Comparison of ENCODE assay signal across 9 cellular contexts in the genomic region with DNA sequence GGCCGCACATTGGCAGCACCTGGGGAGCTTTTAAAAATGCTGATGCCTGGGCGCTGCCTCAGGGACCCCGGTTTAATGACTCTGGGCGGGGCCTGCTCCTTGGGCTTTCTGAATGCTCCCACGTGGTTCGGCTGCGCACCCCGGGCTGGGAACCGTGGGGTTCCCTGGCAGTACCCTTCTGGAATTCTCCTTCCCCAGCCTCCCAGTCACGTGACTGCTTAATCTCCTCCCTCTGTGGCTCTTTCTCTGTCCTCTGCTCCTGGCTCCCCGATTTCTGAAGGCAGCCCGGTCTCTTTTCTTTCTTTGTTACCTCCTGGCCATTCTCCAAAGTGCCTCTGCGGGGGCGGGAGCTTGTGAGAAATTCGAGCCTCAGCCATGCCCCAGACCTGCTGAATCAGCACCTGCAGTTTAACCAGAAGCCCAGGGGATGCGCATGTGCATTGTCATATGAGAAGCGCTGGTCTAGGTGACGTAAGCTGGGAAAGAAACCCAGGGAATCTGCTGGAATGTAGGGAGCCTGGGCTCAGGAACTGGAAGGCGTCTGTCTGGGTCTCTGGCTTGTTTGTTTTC. TPM values are rescaled to one million over a fixed set of nuclear protein-coding genes. Genes with fewer than 3 reads are reported as not detected.
DNase-seq lines count a peak whose midpoint lies in the region; ATAC-seq and TF ChIP-seq lines count a peak whose summit lies in the region.
"Had no signal": no experiment of that assay in that cellular context is flagged by ENCODE, and none has a peak within 500 bp of the region (broad histone marks: within the 10 kb centered on the region; RNA-seq: fewer than 3 reads in every experiment).

No MANE protein-coding gene starts in this region.

- H3K4me3 Mint-ChIP-seq in activated CD4-positive, alpha-beta T cell treated with anti-CD3 and anti-CD28 coated beads for 36 hours: no peak overlapping the region
- H3K4me3 Mint-ChIP-seq: activated T-cell treated with anti-CD3 and anti-CD28 coated beads, Interleukin-2, amount 50 U/mL, for 4 hours had no signal

- H3K27me3 Mint-ChIP-seq in activated CD4-positive, alpha-beta T cell treated with anti-CD3 and anti-CD28 coated beads for 36 hours: peaks cover 6% of the 10 kb centered on the region

- intact Hi-C loops in activated CD4-positive, alpha-beta T cell treated with anti-CD3 and anti-CD28 coated beads for 36 hours (cut with DNase I, micrococcal nuclease): no loop called here

- no peaks in the 10 kb centered on the region for H3K27me3 ChIP-seq in kidney epithelial cell (ENCODE audit: control insufficient read depth, insufficient read depth, low read length)

- no peaks in the 10 kb centered on the region for H3K4me1 Mint-ChIP-seq in activated CD4-positive, alpha-beta T cell treated with anti-CD3 and anti-CD28 coated beads for 36 hours

- peak overlapping the region; percentile 4 for H3K4me3 ChIP-seq in kidney epithelial cell (ENCODE audit: low read depth, low read length)

- no peak for TF ChIP-seq CTCF in kidney epithelial cell (IDR thresholded peaks at IDR 0.05; ENCODE audit: insufficient read depth, low read length, poor library complexity, severe bottlenecking)

- H3K27ac Mint-ChIP-seq in activated CD4-positive, alpha-beta T cell treated with anti-CD3 and anti-CD28 coated beads for 36 hours: no peak overlapping the region

- POLR2A ChIA-PET in activated CD4-positive, alpha-beta T cell treated with anti-CD3 and anti-CD28 coated beads for 36 hours (lab: Charles Lee): no interaction called here

- H3K9me3 Mint-ChIP-seq in activated CD4-positive, alpha-beta T cell treated with anti-CD3 and anti-CD28 coated beads for 36 hours (ENCODE audit: low read depth): no peaks in the 10 kb centered on the region
- H3K9me3 Mint-ChIP-seq: activated T-cell treated with anti-CD3 and anti-CD28 coated beads, Interleukin-2, amount 50 U/mL, for 4 hours had no signal

- no peaks in the 10 kb centered on the region for H3K36me3 Mint-ChIP-seq in activated CD4-positive, alpha-beta T cell treated with anti-CD3 and anti-CD28 coated beads for 36 hours (ENCODE audit: low read depth)

- ATAC-seq in activated CD4-positive, alpha-beta T cell treated with anti-CD3 and anti-CD28 coated beads for 36 hours: no peak
- no peak for ATAC-seq in GM21423 (IDR thresholded peaks at IDR 0.05; ENCODE audit: unreplicated experiment)
- ATAC-seq: activated T-cell treated with anti-CD3 and anti-CD28 coated beads, Interleukin-2, amount 50 U/mL, for 4 hours had no signal

- peak; percentile 21 for DNase-seq in NCI-H1436 (lab: John Stamatoyannopoulos, UW)
- no peak for DNase-seq in NCI-H1436 treated with DMSO at 0.1 percent for 48 hours (lab: John Stamatoyannopoulos, UW)
- DNase-seq in brain pericyte (ENCODE audit: low read depth, low spot score): peak; percentile 86
- DNase-seq in kidney epithelial cell (ENCODE audit: low read depth): peak; percentile 77
- peak; percentile 67 for DNase-seq in ureter (ENCODE audit: low spot score)
- no peak for DNase-seq in SW 1271 (lab: John Stamatoyannopoulos, UW)
- DNase-seq in activated CD4-positive, alpha-beta T cell treated with anti-CD3 and anti-CD28 coated beads for 36 hours: no peak
- DNase-seq: activated T-cell treated with anti-CD3 and anti-CD28 coated beads, Interleukin-2, amount 50 U/mL, for 4 hours had no signal

- CTCF ChIA-PET in activated CD4-positive, alpha-beta T cell treated with anti-CD3 and anti-CD28 coated beads for 36 hours (lab: Charles Lee): no interaction called here

- H3K36me3 ChIP-seq in kidney epithelial cell (ENCODE audit: control insufficient read depth, insufficient read depth, low read length): no peaks in the 10 kb centered on the region

RNA-seq across cellular contexts. Expression of gene CLCN4, which starts 16.6 kb away (rescaled TPM):
- total RNA-seq in kidney epithelial cell: 6.8 and 7.3 TPM in 2 replicates
- 2.2 TPM for total RNA-seq in ureter
- total RNA-seq in activated CD4-positive, alpha-beta T cell treated with anti-CD3 and anti-CD28 coated beads for 36 hours: not detected

Comparison
In these comparisons a context has a peak if more than half of its experiments do, and no peak if none do; other contexts are left out.
1. DNase-seq: peak in NCI-H1436 (single experiment), brain pericyte (single experiment), kidney epithelial cell (single experiment) and ureter (single experiment); none in NCI-H1436 treated with DMSO at 0.1 percent for 48 hours (single experiment), SW 1271 (0 of 2) and activated CD4-positive, alpha-beta T cell treated with anti-CD3 and anti-CD28 coated beads for 36 hours (single experiment).